20 cellular contexts compared by ENCODE assay signal in the genomic region with DNA sequence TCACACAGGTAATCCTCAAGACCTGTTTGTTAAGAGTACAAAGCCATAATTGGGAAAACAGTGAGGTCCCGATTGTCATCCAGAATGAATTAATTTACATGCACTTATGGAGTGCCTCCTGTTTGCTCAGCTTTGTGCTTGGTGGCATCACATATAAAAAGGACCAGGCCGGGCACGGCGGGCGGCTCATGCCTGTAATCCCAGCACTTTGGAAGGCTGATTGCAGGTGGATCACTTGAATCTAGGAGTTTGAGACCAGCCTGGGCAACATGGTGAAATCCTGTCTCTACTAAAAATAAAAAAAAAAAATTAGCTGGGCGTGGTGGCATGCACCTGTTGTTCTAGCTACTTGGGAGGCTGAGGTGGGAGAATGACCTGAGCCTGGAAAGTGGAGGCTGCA.
DNase-seq lines count a peak whose midpoint lies in the region; ATAC-seq and TF ChIP-seq lines count a peak whose summit lies in the region.
"Had no signal": no experiment of that assay in that cellular context is flagged by ENCODE, and none has a peak within 500 bp of the region (broad histone marks: within the 10 kb centered on the region; RNA-seq: fewer than 3 reads in every experiment).

No MANE protein-coding gene starts in this region.

- no peak for ATAC-seq in GM21717 (IDR thresholded peaks at IDR 0.05; ENCODE audit: unreplicated experiment)
- ATAC-seq: A549, GM23338, K562 had no signal

- intact Hi-C loops in ascending aorta (cut with DNase I) = loop anchor here (5.0 kb wide), 2 partner anchors 37 to 87 kb away; no protein-coding TSS in a partner anchor
- intact Hi-C loops in vagina (cut with DNase I) = no loop called here

- H3K36me3 Mint-ChIP-seq in osteocyte (ENCODE audit: unreplicated experiment) = peaks cover 4% of the 10 kb centered on the region
- H3K36me3 Mint-ChIP-seq: CD14-positive monocyte; CD4-positive, alpha-beta memory T cell had no signal

- H3K27ac Mint-ChIP-seq in osteocyte (ENCODE audit: unreplicated experiment) = peak overlapping the region; percentile 98
- H3K27ac Mint-ChIP-seq: CD14-positive monocyte; CD4-positive, alpha-beta memory T cell; GM23338 had no signal

- peak in 1 of 2 donors; percentile 39 for DNase-seq in ascending aorta (ENCODE audit: low spot score in 2 of 2)
- DNase-seq in osteocyte (ENCODE audit: extremely low spot score, unreplicated experiment) = no peak
- no peak for DNase-seq in vagina (ENCODE audit: extremely low spot score in 2 of 2)
- DNase-seq in ecto neural progenitor cell (ENCODE audit: low spot score) = no peak
- DNase-seq in COR-L47 (lab: John Stamatoyannopoulos, UW) = no peak
- DNase-seq: AML-193; CD4-positive, alpha-beta memory T cell; DMS 273 treated with DMSO at 0.1 percent for 48 hours; DMS53; DND-41; HCEC 1CT; HFFc6 had no signal

- H3K4me2 ChIP-seq in BLaER1 treated with 17β-estradiol and CSF1 and Interleukin-3, amounts not matched to agents 10 nM and 100 nM = peak overlapping the region in 7 of 11 experiments; percentile 1 to 92 (median 86); a peak in 7 of 22 replicates
- H3K4me2 ChIP-seq: A549, GM23338 had no signal

- H3K27me3 Mint-ChIP-seq in osteocyte (ENCODE audit: unreplicated experiment) = no peaks in the 10 kb centered on the region

- TF ChIP-seq CTCF in ascending aorta (IDR thresholded peaks at IDR 0.05) = no peak
- no peak for TF ChIP-seq CTCF in osteocyte (IDR thresholded peaks at IDR 0.05)
- TF ChIP-seq CTCF in vagina (IDR thresholded peaks at IDR 0.05) = no peak

- H3K9ac ChIP-seq in BLaER1 treated with 17β-estradiol and CSF1 and Interleukin-3, amounts not matched to agents 10 nM and 100 nM = no peak overlapping the region

- no peaks in the 10 kb centered on the region for H3K36me3 ChIP-seq in BLaER1 treated with 17β-estradiol and CSF1 and Interleukin-3, amounts not matched to agents 10 nM and 100 nM
- H3K36me3 ChIP-seq in ascending aorta (no peaks in the 10 kb centered on the region), vagina (no peaks in the 10 kb centered on the region)

- peaks cover 93% of the 10 kb centered on the region for H3K4me1 Mint-ChIP-seq in osteocyte (ENCODE audit: unreplicated experiment)

- H4K20me1 ChIP-seq in BLaER1 treated with 17β-estradiol and CSF1 and Interleukin-3, amounts not matched to agents 10 nM and 100 nM = no peaks in the 10 kb centered on the region

- H3K4me1 ChIP-seq in BLaER1 treated with 17β-estradiol and CSF1 and Interleukin-3, amounts not matched to agents 10 nM and 100 nM = peaks cover 63 to 100% (median 97%) of the 10 kb centered on the region in 10 experiments
- H3K4me1 ChIP-seq in ascending aorta = peaks cover 14 to 52% of the 10 kb centered on the region in 2 donors
- peaks cover 49% of the 10 kb centered on the region for H3K4me1 ChIP-seq in vagina
- H3K4me1 ChIP-seq: A549 had no signal

- TF ChIP-seq POLR2A in vagina (IDR thresholded peaks at IDR 0.05) = no peak

- H3K4me3 ChIP-seq in BLaER1 treated with 17β-estradiol and CSF1 and Interleukin-3, amounts not matched to agents 10 nM and 100 nM = no peak overlapping the region
- no peak overlapping the region for H3K4me3 ChIP-seq in ascending aorta
- H3K4me3 ChIP-seq in vagina = no peak overlapping the region
- H3K4me3 ChIP-seq: A549, GM23338, K562 had no signal

- no peak overlapping the region for H3K4me3 Mint-ChIP-seq in osteocyte (ENCODE audit: unreplicated experiment)
- H3K4me3 Mint-ChIP-seq: CD14-positive monocyte; CD4-positive, alpha-beta memory T cell; GM23338; HFFc6 had no signal

- H3K27ac ChIP-seq in BLaER1 treated with 17β-estradiol and CSF1 and Interleukin-3, amounts not matched to agents 10 nM and 100 nM = no peak overlapping the region
- H3K27ac ChIP-seq in ascending aorta (peak overlapping the region; percentile 85 to 86), vagina (peak overlapping the region; percentile 79)
- H3K27ac ChIP-seq: 22Rv1, A549, HL-60 had no signal

- H3K9me3 ChIP-seq in BLaER1 treated with 17β-estradiol and CSF1 and Interleukin-3, amounts not matched to agents 10 nM and 100 nM (replicated peaks in 1 of 11) = no peaks in the 10 kb centered on the region
- no peaks in the 10 kb centered on the region for H3K9me3 ChIP-seq in ascending aorta
- H3K9me3 ChIP-seq in vagina = no peaks in the 10 kb centered on the region
- H3K9me3 ChIP-seq: A549 had no signal

- no peaks in the 10 kb centered on the region for H3K9me3 Mint-ChIP-seq in osteocyte (ENCODE audit: unreplicated experiment)
- H3K9me3 Mint-ChIP-seq: CD14-positive monocyte; CD4-positive, alpha-beta memory T cell; GM23338; HFFc6 had no signal

- H3K27me3 ChIP-seq in BLaER1 treated with 17β-estradiol and CSF1 and Interleukin-3, amounts not matched to agents 10 nM and 100 nM = 0 out of 22 replicates have a peak, but pooled peaks cover 0 to 4% (median 0%) of the 10 kb centered on the region in 11 experiments
- no peaks in the 10 kb centered on the region for H3K27me3 ChIP-seq in ascending aorta
- H3K27me3 ChIP-seq in vagina = no peaks in the 10 kb centered on the region

Comparison
In these comparisons a context has a peak if more than half of its experiments do, and no peak if none do; other contexts are left out.
1. H3K27ac ChIP-seq: peak in ascending aorta (2 of 2) and vagina (single experiment); none in BLaER1 treated with 17β-estradiol and CSF1 and Interleukin-3, amounts not matched to agents 10 nM and 100 nM (0 of 11).